8 cellular contexts compared by ENCODE assay signal in the genomic region with DNA sequence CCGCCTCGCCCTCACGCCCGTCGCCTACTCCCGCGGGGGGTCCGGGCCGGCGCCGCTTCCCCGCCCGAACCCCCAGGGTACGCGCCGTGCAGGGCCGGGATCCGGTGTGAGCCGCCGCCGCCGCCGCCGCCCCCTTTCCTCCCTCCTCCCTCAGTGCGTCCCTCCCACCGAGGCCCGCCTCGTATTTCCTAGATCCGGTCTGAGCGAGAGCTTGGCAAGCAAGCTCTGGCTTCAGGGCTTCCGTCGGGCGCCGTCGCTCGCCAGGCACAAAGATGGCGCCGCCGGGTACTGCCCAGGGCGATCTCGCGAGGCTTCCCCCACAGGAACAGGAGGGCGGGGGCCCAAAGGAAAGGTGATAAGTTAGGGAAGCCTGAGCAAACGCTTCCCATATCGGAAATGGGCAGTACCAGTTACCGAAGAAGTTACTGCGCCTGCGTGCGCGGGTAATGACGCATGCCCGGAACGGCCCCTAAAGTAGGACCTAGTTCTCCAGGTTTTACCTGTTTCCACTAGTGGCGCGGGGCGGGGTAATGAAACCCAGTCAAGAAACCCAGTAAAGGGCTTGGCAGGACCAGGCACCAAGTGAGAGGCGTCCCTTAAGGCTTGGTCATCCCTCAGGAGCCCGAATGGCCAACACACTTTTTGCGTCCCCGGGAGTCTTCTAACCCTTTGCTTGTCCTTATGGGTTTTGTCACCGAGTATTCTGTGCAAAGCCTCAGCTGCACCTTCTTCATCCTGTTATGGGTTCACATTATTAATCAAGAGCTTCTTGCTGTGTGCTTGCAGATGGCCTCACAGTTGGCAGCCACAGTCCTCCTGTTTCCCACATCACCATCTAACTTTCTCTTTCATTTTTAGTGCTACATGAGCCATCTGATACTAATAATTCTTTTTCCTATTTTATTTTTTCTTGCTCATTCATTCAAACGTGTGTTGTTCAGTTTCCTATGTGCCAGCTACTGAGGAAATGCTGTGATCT. TPM values are rescaled to one million over a fixed set of nuclear protein-coding genes. Genes with fewer than 3 reads are reported as not detected.
DNase-seq lines count a peak whose midpoint lies in the region; ATAC-seq, FAIRE-seq and TF ChIP-seq lines count a peak whose summit lies in the region.

A gene with protein sequence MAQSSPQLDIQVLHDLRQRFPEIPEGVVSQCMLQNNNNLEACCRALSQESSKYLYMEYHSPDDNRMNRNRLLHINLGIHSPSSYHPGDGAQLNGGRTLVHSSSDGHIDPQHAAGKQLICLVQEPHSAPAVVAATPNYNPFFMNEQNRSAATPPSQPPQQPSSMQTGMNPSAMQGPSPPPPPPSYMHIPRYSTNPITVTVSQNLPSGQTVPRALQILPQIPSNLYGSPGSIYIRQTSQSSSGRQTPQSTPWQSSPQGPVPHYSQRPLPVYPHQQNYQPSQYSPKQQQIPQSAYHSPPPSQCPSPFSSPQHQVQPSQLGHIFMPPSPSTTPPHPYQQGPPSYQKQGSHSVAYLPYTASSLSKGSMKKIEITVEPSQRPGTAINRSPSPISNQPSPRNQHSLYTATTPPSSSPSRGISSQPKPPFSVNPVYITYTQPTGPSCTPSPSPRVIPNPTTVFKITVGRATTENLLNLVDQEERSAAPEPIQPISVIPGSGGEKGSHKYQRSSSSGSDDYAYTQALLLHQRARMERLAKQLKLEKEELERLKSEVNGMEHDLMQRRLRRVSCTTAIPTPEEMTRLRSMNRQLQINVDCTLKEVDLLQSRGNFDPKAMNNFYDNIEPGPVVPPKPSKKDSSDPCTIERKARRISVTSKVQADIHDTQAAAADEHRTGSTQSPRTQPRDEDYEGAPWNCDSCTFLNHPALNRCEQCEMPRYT (minus strand): TSS at position 108 of the 979 bp plus-strand sequence. CDS start 29,666 bp downstream, outside the sequence.

- H3K4me3 ChIP-seq in heart left ventricle, result peak within 1 kb of the TSS; percentile 45 to 98 (median 80)

- H3K9me3 Mint-ChIP-seq in type B pancreatic cell, result peaks cover 6% of the 10 kb centered on the region

- no peaks in the 10 kb centered on the region for H3K36me3 Mint-ChIP-seq in type B pancreatic cell

- DNase-seq in GM12892 (ENCODE audit: insufficient read length) (peak; percentile 27), NCI-H146 (lab: John Stamatoyannopoulos, UW) (peak; percentile 98), T-helper 1 cell (peak; percentile 85 to 97 (median 90)), amniotic epithelial cell (ENCODE audit: low read depth) (peak; percentile 95), heart left ventricle (peak; percentile 92 to 96 (median 95)), pons (ENCODE audit: low spot score) (peak; percentile 85), type B pancreatic cell (ENCODE audit: extremely low spot score, unreplicated experiment) (peak; percentile 94)

- WGBS in heart left ventricle, 4 donors, result 0 to 32% (median 10%) methylated on average over 37 to 62 of the region's 62 CpGs

- no peak for FAIRE-seq in GM12892 (lab: Jason Lieb, UNC)

- intact Hi-C loops in heart left ventricle (cut with DNase I), result no loop called here

- H3K27me3 ChIP-seq in heart left ventricle, result peaks cover 0 to 7% (median 0%) of the 10 kb centered on the region in 9 donors

- peaks cover 0 to 14% (median 2%) of the 10 kb centered on the region in 12 donors for H3K4me1 ChIP-seq in heart left ventricle

- H3K4me1 Mint-ChIP-seq in type B pancreatic cell (ENCODE audit: unreplicated experiment), result peaks cover 4% of the 10 kb centered on the region

- H3K27ac ChIP-seq in heart left ventricle, result peak within 1 kb of the TSS; percentile 72 to 91 (median 86)

- peak within 1 kb of the TSS; percentile 93 for H3K4me3 Mint-ChIP-seq in type B pancreatic cell

- ATAC-seq in HG02852 (IDR thresholded peaks at IDR 0.05; ENCODE audit: unreplicated experiment) (peak; percentile 89), heart left ventricle (peak; percentile 95 to 98 (median 97))

- peak within 1 kb of the TSS; percentile 97 for H3K27ac Mint-ChIP-seq in type B pancreatic cell

- no peak for TF ChIP-seq CTCF in heart left ventricle (IDR thresholded peaks at IDR 0.05)
- no peak for TF ChIP-seq CTCF in type B pancreatic cell (conservative IDR thresholded peaks at IDR 0.05)

- TF ChIP-seq POLR2A in GM12892 (IDR thresholded peaks at IDR 0.05; ENCODE audit: low read depth, low read length) (no peak), heart left ventricle (IDR thresholded peaks at IDR 0.05) (peak in 1 of 2 donors; percentile 53)

- H3K27me3 Mint-ChIP-seq in type B pancreatic cell, result no peaks in the 10 kb centered on the region

- H3K9me3 ChIP-seq in heart left ventricle, result no peaks in the 10 kb centered on the region

- H3K36me3 ChIP-seq in heart left ventricle, result no peaks in the 10 kb centered on the region

RNA-seq across cellular contexts. Expression of the gene that starts here (rescaled TPM):
- polyA plus RNA-seq in GM12892 (2012; ENCODE audit: missing spikeins), result 5.4 TPM
- total RNA-seq in heart left ventricle (10 to 100 TPM; 12.0 to 27.8 (median 16.3) TPM), type B pancreatic cell (ENCODE audit: low replicate concordance) (26.1 and 48.9 TPM in 2 replicates)
- polyA plus RNA-seq in heart left ventricle, result 1 to 10 TPM; 3.8 to 9.8 TPM

Comparison
In these comparisons a context has a peak if more than half of its experiments do, and no peak if none do; other contexts are left out.
1. Peak in every context shown above with its lines: DNase-seq, ATAC-seq, H3K4me3 ChIP-seq and H3K27ac ChIP-seq.
2. DNase-seq: peak in every context shown above with its lines; median percentile 98 in NCI-H146; 95 in amniotic epithelial cell; 95 in heart left ventricle; 94 in type B pancreatic cell; 90 in T-helper 1 cell; 85 in pons; 27 in GM12892.